ENCODE assay signal across 1 cellular context in the genomic region with DNA sequence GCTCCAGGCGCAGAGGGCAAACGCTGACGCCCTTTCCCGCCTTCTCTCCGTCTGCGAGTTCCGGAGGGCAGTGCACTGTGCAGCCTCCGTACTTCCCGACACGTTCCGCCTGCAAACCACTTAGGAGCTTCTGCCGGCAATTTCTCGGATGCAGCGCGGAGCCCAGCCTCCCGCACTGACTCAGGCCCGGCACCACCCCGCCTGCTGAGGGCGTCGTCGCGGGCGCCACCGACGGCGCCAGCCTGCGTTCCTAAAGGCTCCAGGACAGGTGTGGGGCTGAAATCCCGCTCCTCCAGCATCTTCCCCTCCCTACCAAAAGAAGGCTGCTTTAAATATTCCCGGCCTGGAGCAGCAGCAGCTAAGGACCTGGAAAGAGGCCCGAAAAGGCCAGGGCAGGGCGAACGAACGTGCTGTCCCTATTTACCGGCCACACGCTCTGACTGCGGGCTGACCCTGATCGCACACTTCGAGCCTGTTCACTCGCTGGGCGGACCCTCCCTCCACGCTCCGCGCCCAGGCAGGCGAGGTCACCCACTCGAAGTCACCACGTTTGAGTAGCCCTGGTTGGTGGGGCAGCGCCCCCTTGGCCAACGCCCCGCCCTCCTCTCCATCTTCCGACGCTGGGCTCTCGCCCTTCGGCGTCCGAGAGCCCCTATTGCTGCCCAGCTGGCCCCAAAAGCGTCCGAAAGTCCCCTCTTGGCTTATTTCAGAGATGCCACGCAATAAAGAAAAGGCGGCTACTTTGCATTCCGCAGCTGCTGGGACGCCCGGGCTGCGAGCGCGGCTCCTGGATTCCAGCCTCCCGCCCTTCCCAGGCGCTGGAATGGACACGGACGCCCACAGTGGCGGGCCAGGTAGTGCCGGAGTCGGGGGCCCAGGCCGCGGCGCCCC.
TF ChIP-seq lines count a peak whose summit lies in the region.

No MANE protein-coding gene starts in this region.

TF ChIP-seq in WTC11, 78 proteins besides CTCF, POLR2A, EP300 and RAD21 (continued from another document):
- TF ChIP-seq, protein P1, sequence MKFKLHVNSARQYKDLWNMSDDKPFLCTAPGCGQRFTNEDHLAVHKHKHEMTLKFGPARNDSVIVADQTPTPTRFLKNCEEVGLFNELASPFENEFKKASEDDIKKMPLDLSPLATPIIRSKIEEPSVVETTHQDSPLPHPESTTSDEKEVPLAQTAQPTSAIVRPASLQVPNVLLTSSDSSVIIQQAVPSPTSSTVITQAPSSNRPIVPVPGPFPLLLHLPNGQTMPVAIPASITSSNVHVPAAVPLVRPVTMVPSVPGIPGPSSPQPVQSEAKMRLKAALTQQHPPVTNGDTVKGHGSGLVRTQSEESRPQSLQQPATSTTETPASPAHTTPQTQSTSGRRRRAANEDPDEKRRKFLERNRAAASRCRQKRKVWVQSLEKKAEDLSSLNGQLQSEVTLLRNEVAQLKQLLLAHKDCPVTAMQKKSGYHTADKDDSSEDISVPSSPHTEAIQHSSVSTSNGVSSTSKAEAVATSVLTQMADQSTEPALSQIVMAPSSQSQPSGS (CRISPR knock-in tag; IDR thresholded peaks at IDR 0.05; ENCODE audit: borderline replicate concordance, low read depth) = no peak
- TF ChIP-seq, protein P2, sequence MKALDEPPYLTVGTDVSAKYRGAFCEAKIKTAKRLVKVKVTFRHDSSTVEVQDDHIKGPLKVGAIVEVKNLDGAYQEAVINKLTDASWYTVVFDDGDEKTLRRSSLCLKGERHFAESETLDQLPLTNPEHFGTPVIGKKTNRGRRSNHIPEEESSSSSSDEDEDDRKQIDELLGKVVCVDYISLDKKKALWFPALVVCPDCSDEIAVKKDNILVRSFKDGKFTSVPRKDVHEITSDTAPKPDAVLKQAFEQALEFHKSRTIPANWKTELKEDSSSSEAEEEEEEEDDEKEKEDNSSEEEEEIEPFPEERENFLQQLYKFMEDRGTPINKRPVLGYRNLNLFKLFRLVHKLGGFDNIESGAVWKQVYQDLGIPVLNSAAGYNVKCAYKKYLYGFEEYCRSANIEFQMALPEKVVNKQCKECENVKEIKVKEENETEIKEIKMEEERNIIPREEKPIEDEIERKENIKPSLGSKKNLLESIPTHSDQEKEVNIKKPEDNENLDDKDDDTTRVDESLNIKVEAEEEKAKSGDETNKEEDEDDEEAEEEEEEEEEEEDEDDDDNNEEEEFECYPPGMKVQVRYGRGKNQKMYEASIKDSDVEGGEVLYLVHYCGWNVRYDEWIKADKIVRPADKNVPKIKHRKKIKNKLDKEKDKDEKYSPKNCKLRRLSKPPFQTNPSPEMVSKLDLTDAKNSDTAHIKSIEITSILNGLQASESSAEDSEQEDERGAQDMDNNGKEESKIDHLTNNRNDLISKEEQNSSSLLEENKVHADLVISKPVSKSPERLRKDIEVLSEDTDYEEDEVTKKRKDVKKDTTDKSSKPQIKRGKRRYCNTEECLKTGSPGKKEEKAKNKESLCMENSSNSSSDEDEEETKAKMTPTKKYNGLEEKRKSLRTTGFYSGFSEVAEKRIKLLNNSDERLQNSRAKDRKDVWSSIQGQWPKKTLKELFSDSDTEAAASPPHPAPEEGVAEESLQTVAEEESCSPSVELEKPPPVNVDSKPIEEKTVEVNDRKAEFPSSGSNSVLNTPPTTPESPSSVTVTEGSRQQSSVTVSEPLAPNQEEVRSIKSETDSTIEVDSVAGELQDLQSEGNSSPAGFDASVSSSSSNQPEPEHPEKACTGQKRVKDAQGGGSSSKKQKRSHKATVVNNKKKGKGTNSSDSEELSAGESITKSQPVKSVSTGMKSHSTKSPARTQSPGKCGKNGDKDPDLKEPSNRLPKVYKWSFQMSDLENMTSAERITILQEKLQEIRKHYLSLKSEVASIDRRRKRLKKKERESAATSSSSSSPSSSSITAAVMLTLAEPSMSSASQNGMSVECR (CRISPR knock-in tag; IDR thresholded peaks at IDR 0.05; ENCODE audit: borderline replicate concordance) = no peak
- TF ChIP-seq, protein P3, sequence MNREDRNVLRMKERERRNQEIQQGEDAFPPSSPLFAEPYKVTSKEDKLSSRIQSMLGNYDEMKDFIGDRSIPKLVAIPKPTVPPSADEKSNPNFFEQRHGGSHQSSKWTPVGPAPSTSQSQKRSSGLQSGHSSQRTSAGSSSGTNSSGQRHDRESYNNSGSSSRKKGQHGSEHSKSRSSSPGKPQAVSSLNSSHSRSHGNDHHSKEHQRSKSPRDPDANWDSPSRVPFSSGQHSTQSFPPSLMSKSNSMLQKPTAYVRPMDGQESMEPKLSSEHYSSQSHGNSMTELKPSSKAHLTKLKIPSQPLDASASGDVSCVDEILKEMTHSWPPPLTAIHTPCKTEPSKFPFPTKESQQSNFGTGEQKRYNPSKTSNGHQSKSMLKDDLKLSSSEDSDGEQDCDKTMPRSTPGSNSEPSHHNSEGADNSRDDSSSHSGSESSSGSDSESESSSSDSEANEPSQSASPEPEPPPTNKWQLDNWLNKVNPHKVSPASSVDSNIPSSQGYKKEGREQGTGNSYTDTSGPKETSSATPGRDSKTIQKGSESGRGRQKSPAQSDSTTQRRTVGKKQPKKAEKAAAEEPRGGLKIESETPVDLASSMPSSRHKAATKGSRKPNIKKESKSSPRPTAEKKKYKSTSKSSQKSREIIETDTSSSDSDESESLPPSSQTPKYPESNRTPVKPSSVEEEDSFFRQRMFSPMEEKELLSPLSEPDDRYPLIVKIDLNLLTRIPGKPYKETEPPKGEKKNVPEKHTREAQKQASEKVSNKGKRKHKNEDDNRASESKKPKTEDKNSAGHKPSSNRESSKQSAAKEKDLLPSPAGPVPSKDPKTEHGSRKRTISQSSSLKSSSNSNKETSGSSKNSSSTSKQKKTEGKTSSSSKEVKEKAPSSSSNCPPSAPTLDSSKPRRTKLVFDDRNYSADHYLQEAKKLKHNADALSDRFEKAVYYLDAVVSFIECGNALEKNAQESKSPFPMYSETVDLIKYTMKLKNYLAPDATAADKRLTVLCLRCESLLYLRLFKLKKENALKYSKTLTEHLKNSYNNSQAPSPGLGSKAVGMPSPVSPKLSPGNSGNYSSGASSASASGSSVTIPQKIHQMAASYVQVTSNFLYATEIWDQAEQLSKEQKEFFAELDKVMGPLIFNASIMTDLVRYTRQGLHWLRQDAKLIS (CRISPR knock-in tag; IDR thresholded peaks at IDR 0.05; ENCODE audit: borderline replicate concordance) = no peak
- TF ChIP-seq NR2C2 (CRISPR knock-in tag; IDR thresholded peaks at IDR 0.05) (no peak), FOXP1 (CRISPR knock-in tag; IDR thresholded peaks at IDR 0.05; ENCODE audit: borderline replicate concordance) (peak; percentile 46), EMX1 (CRISPR knock-in tag; IDR thresholded peaks at IDR 0.05) (no peak), JAZF1 (CRISPR knock-in tag; IDR thresholded peaks at IDR 0.05) (no peak), CREB1 (CRISPR knock-in tag; IDR thresholded peaks at IDR 0.05) (peak; percentile 62; the same call in 1 of the 2 replicates), SP1 (CRISPR knock-in tag; conservative IDR thresholded peaks at IDR 0.05) (0 out of 2 replicates have a peak, but pooled peaks have one; percentile 13), NFATC4 (CRISPR knock-in tag; IDR thresholded peaks at IDR 0.05) (no peak), ZNF317 (CRISPR knock-in tag; IDR thresholded peaks at IDR 0.05; ENCODE audit: borderline replicate concordance, low read depth) (0 out of 2 replicates have a peak, but pooled peaks have one; percentile 5), RELA (CRISPR knock-in tag; IDR thresholded peaks at IDR 0.05; ENCODE audit: borderline replicate concordance) (no peak), ZNF232 (CRISPR knock-in tag; IDR thresholded peaks at IDR 0.05) (no peak), CREM (CRISPR knock-in tag; IDR thresholded peaks at IDR 0.05) (no peak), ZNF416 (CRISPR knock-in tag; IDR thresholded peaks at IDR 0.05) (no peak), SMAD3 (CRISPR knock-in tag; IDR thresholded peaks at IDR 0.05; ENCODE audit: borderline replicate concordance) (no peak)
- TF ChIP-seq, protein P4, sequence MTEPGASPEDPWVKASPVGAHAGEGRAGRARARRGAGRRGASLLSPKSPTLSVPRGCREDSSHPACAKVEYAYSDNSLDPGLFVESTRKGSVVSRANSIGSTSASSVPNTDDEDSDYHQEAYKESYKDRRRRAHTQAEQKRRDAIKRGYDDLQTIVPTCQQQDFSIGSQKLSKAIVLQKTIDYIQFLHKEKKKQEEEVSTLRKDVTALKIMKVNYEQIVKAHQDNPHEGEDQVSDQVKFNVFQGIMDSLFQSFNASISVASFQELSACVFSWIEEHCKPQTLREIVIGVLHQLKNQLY (CRISPR knock-in tag; IDR thresholded peaks at IDR 0.05) = no peak
- TF ChIP-seq, protein P5, sequence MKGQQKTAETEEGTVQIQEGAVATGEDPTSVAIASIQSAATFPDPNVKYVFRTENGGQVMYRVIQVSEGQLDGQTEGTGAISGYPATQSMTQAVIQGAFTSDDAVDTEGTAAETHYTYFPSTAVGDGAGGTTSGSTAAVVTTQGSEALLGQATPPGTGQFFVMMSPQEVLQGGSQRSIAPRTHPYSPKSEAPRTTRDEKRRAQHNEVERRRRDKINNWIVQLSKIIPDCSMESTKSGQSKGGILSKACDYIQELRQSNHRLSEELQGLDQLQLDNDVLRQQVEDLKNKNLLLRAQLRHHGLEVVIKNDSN (CRISPR knock-in tag; IDR thresholded peaks at IDR 0.05) = no peak
- TF ChIP-seq, protein P6, sequence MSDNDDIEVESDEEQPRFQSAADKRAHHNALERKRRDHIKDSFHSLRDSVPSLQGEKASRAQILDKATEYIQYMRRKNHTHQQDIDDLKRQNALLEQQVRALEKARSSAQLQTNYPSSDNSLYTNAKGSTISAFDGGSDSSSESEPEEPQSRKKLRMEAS (CRISPR knock-in tag; IDR thresholded peaks at IDR 0.05) = peak; percentile 82
- TF ChIP-seq, protein P7, sequence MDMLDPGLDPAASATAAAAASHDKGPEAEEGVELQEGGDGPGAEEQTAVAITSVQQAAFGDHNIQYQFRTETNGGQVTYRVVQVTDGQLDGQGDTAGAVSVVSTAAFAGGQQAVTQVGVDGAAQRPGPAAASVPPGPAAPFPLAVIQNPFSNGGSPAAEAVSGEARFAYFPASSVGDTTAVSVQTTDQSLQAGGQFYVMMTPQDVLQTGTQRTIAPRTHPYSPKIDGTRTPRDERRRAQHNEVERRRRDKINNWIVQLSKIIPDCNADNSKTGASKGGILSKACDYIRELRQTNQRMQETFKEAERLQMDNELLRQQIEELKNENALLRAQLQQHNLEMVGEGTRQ (CRISPR knock-in tag; IDR thresholded peaks at IDR 0.05) = no peak
- TF ChIP-seq, protein P8, sequence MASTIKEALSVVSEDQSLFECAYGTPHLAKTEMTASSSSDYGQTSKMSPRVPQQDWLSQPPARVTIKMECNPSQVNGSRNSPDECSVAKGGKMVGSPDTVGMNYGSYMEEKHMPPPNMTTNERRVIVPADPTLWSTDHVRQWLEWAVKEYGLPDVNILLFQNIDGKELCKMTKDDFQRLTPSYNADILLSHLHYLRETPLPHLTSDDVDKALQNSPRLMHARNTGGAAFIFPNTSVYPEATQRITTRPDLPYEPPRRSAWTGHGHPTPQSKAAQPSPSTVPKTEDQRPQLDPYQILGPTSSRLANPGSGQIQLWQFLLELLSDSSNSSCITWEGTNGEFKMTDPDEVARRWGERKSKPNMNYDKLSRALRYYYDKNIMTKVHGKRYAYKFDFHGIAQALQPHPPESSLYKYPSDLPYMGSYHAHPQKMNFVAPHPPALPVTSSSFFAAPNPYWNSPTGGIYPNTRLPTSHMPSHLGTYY (CRISPR knock-in tag; IDR thresholded peaks at IDR 0.05) = no peak
- TF ChIP-seq, protein P9, sequence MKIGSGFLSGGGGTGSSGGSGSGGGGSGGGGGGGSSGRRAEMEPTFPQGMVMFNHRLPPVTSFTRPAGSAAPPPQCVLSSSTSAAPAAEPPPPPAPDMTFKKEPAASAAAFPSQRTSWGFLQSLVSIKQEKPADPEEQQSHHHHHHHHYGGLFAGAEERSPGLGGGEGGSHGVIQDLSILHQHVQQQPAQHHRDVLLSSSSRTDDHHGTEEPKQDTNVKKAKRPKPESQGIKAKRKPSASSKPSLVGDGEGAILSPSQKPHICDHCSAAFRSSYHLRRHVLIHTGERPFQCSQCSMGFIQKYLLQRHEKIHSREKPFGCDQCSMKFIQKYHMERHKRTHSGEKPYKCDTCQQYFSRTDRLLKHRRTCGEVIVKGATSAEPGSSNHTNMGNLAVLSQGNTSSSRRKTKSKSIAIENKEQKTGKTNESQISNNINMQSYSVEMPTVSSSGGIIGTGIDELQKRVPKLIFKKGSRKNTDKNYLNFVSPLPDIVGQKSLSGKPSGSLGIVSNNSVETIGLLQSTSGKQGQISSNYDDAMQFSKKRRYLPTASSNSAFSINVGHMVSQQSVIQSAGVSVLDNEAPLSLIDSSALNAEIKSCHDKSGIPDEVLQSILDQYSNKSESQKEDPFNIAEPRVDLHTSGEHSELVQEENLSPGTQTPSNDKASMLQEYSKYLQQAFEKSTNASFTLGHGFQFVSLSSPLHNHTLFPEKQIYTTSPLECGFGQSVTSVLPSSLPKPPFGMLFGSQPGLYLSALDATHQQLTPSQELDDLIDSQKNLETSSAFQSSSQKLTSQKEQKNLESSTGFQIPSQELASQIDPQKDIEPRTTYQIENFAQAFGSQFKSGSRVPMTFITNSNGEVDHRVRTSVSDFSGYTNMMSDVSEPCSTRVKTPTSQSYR (CRISPR knock-in tag; IDR thresholded peaks at IDR 0.05) = 0 out of 2 replicates have a peak, but pooled peaks have one; percentile 17
